ENCODE assay signal across 17 cellular contexts in genomic region chr4:53479731-53480525, GRCh38.
A peak's percentile ranks its signal among the peaks of the same experiment; 100 is the strongest.
DNase-seq lines count a peak whose midpoint lies in the region; ATAC-seq and TF ChIP-seq lines count a peak whose summit lies in the region.
"Had no signal": no experiment of that assay in that cellular context is flagged by ENCODE, and none has a peak within 500 bp of the region (broad histone marks: within the 10 kb centered on the region; RNA-seq: fewer than 3 reads in every experiment).

No MANE protein-coding gene starts in this region.

- peak; percentile 50 for DNase-seq in HS-5 (ENCODE audit: low read depth)
- DNase-seq in amniotic epithelial cell (ENCODE audit: low read depth) = peak; percentile 20
- DNase-seq in foreskin keratinocyte = peak in 1 of 2 donors; percentile 61
- DNase-seq in activated naive CD8-positive, alpha-beta T cell treated with anti-CD3 and anti-CD28 coated beads for 36 hours = no peak
- no peak for DNase-seq in activated naive CD4-positive, alpha-beta T cell treated with Interleukin-2 at 50 U/mL for 16 hours
- no peak for DNase-seq in transverse colon
- DNase-seq: activated CD4-positive, alpha-beta T cell treated with anti-CD3 and anti-CD28 coated beads for 1 hour; activated CD8-positive, alpha-beta memory T cell treated with anti-CD3 and anti-CD28 coated beads, Interleukin-2, amount 50 U/mL, for 48 hours; CD4-positive, alpha-beta T cell; NCI-H1930; NCI-H69; posterior cingulate gyrus; stomach had no signal

- TF ChIP-seq POLR2A in transverse colon (IDR thresholded peaks at IDR 0.05) = no peak

- H3K4me3 Mint-ChIP-seq in activated naive CD8-positive, alpha-beta T cell treated with anti-CD3 and anti-CD28 coated beads for 36 hours = no peak overlapping the region
- H3K4me3 Mint-ChIP-seq: activated naive CD4-positive, alpha-beta T cell treated with anti-CD3 and anti-CD28 coated beads, Interleukin-2, amount 50 U/mL, for 24 hours; CD4-positive, alpha-beta T cell; T-helper 2 cell treated with Interferon-gamma antibody and Interleukin-4, amounts not matched to agents 5 μg/mL and 100 μg/mL, for 36 hours had no signal

- peak overlapping the region; percentile 15 for H3K27ac ChIP-seq in foreskin keratinocyte
- no peak overlapping the region for H3K27ac ChIP-seq in transverse colon
- H3K27ac ChIP-seq: stomach had no signal

- no peaks in the 10 kb centered on the region for H3K36me3 Mint-ChIP-seq in activated naive CD8-positive, alpha-beta T cell treated with anti-CD3 and anti-CD28 coated beads for 36 hours
- H3K36me3 Mint-ChIP-seq: activated naive CD4-positive, alpha-beta T cell treated with anti-CD3 and anti-CD28 coated beads, Interleukin-2, amount 50 U/mL, for 24 hours had no signal

- no peaks in the 10 kb centered on the region for H3K9me3 ChIP-seq in transverse colon
- H3K9me3 ChIP-seq: stomach had no signal

- H3K27me3 Mint-ChIP-seq in activated naive CD8-positive, alpha-beta T cell treated with anti-CD3 and anti-CD28 coated beads for 36 hours = peaks cover 30% of the 10 kb centered on the region

- H3K4me1 ChIP-seq in foreskin keratinocyte (peaks cover 34% of the 10 kb centered on the region), transverse colon (no peaks in the 10 kb centered on the region)
- H3K4me1 ChIP-seq: stomach had no signal

- in situ Hi-C loops in transverse colon (cut with MboI; ENCODE audit: low pct_ligation_motif_present in 1 of 4, low pct_unique_long_range_greater_than_20kb in 1 of 4, low sequenced_read_pairs in 3 of 4) = loop anchor here in 2 of 4 donors (25.0 kb wide), 4 partner anchors 93 to 732 kb away; partner anchors contain the start of gene FIP1L1 (in 1 of the 2)

- no peaks in the 10 kb centered on the region for H3K4me1 Mint-ChIP-seq in activated naive CD8-positive, alpha-beta T cell treated with anti-CD3 and anti-CD28 coated beads for 36 hours
- H3K4me1 Mint-ChIP-seq: activated naive CD4-positive, alpha-beta T cell treated with anti-CD3 and anti-CD28 coated beads, Interleukin-2, amount 50 U/mL, for 24 hours had no signal

- intact Hi-C loops in transverse colon (cut with DNase I; ENCODE audit: low total_unique reads) = no loop called here

- TF ChIP-seq CTCF in foreskin keratinocyte (conservative IDR thresholded peaks at IDR 0.05) (no peak), transverse colon (IDR thresholded peaks at IDR 0.05) (no peak)

- no peak overlapping the region for H3K27ac Mint-ChIP-seq in activated naive CD8-positive, alpha-beta T cell treated with anti-CD3 and anti-CD28 coated beads for 36 hours
- H3K27ac Mint-ChIP-seq: activated naive CD4-positive, alpha-beta T cell treated with anti-CD3 and anti-CD28 coated beads, Interleukin-2, amount 50 U/mL, for 24 hours; CD4-positive, alpha-beta T cell; T-helper 2 cell treated with Interferon-gamma antibody and Interleukin-4, amounts not matched to agents 5 μg/mL and 100 μg/mL, for 36 hours had no signal

- H3K4me3 ChIP-seq in transverse colon = no peak overlapping the region
- H3K4me3 ChIP-seq: stomach had no signal

- no peaks in the 10 kb centered on the region for H3K9me3 Mint-ChIP-seq in activated naive CD8-positive, alpha-beta T cell treated with anti-CD3 and anti-CD28 coated beads for 36 hours
- H3K9me3 Mint-ChIP-seq: activated naive CD4-positive, alpha-beta T cell treated with anti-CD3 and anti-CD28 coated beads, Interleukin-2, amount 50 U/mL, for 24 hours; CD4-positive, alpha-beta T cell; T-helper 2 cell treated with Interferon-gamma antibody and Interleukin-4, amounts not matched to agents 5 μg/mL and 100 μg/mL, for 36 hours had no signal

- no peaks in the 10 kb centered on the region for H3K36me3 ChIP-seq in transverse colon

- WGBS in transverse colon (ENCODE audit: low coverage in 1 of 2), 2 donors = 92 to 95% methylated on average over 5 of the region's 5 CpGs

- TF ChIP-seq EP300 in transverse colon (IDR thresholded peaks at IDR 0.05; ENCODE audit: low read depth) = no peak

- peaks cover 4% of the 10 kb centered on the region for H3K27me3 ChIP-seq in foreskin keratinocyte
- no peaks in the 10 kb centered on the region for H3K27me3 ChIP-seq in transverse colon
- H3K27me3 ChIP-seq: stomach had no signal

- ATAC-seq in foreskin keratinocyte = peak; percentile 54
- ATAC-seq in HG02852 (IDR thresholded peaks at IDR 0.05; ENCODE audit: unreplicated experiment) = no peak
- ATAC-seq: left lobe of liver had no signal

Comparison
In these comparisons a context has a peak if more than half of its experiments do, and no peak if none do; other contexts are left out.
1. DNase-seq: peak in HS-5 (single experiment) and amniotic epithelial cell (single experiment); none in activated naive CD8-positive, alpha-beta T cell treated with anti-CD3 and anti-CD28 coated beads for 36 hours (single experiment), activated naive CD4-positive, alpha-beta T cell treated with Interleukin-2 at 50 U/mL for 16 hours (single experiment) and transverse colon (single experiment).